1 cellular context compared by ENCODE assay signal in the genomic region with DNA sequence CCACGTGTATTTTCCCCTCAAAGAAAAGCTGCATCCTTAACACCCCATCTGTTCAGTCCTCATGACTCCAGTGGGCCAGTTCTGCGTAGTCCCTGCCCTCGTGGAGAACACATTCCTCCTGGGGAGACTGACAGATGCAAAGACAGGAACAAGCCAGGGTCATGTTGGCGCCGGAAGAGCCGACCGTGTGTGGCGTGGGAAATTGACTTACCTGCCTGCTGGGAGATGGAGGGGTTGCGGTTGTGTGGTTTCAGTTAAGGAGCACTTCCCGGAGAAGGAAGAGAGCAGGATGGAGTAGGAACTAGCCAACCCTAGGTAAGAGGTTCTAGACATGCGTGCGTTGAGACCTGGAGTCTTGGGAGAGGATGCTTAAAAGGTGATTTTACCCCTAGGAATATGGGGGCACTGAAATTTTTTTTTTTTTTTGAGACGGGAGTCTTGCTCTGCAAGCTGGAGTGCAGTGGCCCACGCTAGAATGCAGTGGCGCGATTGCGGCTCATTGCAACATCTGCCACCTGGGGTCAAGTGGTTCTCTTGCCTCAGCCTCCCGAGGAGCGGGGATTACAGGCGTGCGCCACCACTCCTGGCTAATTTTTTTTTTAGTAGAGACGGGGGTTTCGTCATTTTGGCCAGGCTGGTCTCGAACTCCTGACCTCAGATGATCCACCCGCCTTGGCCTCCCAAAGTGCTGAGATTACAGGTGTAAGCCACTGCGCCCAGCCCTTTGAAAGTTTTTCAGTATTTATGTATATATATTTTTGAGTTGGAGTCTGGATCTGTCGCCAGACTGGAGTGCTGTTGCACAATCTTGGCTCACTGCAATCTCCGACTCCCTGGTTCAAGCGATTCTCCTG.
TF ChIP-seq lines count a peak whose summit lies in the region.

No MANE protein-coding gene starts in this region.

TF ChIP-seq in HCT116, 20 proteins besides CTCF, POLR2A, EP300 and RAD21 (continued from another document):
- TF ChIP-seq, protein P1, sequence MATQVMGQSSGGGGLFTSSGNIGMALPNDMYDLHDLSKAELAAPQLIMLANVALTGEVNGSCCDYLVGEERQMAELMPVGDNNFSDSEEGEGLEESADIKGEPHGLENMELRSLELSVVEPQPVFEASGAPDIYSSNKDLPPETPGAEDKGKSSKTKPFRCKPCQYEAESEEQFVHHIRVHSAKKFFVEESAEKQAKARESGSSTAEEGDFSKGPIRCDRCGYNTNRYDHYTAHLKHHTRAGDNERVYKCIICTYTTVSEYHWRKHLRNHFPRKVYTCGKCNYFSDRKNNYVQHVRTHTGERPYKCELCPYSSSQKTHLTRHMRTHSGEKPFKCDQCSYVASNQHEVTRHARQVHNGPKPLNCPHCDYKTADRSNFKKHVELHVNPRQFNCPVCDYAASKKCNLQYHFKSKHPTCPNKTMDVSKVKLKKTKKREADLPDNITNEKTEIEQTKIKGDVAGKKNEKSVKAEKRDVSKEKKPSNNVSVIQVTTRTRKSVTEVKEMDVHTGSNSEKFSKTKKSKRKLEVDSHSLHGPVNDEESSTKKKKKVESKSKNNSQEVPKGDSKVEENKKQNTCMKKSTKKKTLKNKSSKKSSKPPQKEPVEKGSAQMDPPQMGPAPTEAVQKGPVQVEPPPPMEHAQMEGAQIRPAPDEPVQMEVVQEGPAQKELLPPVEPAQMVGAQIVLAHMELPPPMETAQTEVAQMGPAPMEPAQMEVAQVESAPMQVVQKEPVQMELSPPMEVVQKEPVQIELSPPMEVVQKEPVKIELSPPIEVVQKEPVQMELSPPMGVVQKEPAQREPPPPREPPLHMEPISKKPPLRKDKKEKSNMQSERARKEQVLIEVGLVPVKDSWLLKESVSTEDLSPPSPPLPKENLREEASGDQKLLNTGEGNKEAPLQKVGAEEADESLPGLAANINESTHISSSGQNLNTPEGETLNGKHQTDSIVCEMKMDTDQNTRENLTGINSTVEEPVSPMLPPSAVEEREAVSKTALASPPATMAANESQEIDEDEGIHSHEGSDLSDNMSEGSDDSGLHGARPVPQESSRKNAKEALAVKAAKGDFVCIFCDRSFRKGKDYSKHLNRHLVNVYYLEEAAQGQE (IDR thresholded peaks at IDR 0.05; ENCODE audit: low read depth) = no peak
- TF ChIP-seq ELF1 (IDR thresholded peaks at IDR 0.05; ENCODE audit: borderline replicate concordance, low read depth) = no peak
